ENCODE assay signal across 24 cellular contexts in the genomic region with DNA sequence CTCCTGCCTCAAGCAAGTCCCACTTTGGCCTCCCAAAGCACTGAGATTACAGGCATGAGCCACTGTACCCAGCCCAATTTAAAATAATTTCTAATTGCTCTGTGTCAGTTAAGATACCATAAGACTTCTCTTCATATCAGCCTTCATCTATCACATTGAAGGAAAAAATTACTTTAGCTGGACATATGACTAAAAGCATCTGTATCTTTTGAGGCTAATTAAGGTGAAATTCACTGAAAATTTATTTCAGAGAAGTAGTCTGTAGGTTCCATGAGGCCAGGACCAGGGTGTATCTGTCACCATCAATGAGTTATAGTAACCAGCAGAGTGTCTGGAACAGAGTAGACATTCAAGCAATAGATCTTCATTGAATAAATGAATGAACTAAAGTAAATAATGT.
"Had no signal": no experiment of that assay in that cellular context is flagged by ENCODE, and none has a peak within 500 bp of the region (broad histone marks: within the 10 kb centered on the region; RNA-seq: fewer than 3 reads in every experiment).

No MANE protein-coding gene starts in this region.

- H3K27me3 ChIP-seq: MG63 had no signal

- DNase-seq: IMR-90, Karpas-422, KG1, MG63, NCI-H1092, NCI-H1105 treated with DMSO at 0.1 percent for 48 hours, NCI-H1417 treated with DMSO at 0.1 percent for 48 hours, NCI-H146, NCI-H1694 treated with DMSO at 0.1 percent for 48 hours, NCI-H1930, NCI-H2081, NCI-H2107, NCI-H2227 treated with DMSO at 0.1 percent for 48 hours, NCI-H446, NCI-H510A, NCI-H524 treated with DMSO at 0.1 percent for 48 hours, NCI-H69, NCI-H774, PC-3, SHP77 had no signal

- H3K9me3 ChIP-seq: MG63 had no signal

- H3K36me3 ChIP-seq: MG63 had no signal

- H3K4me3 ChIP-seq: MG63, SK-N-MC had no signal

- H3K27ac ChIP-seq: RWPE1, SK-N-MC had no signal

- ATAC-seq: HepG2, Panc1, PC-3 had no signal
